13 cellular contexts compared by ENCODE assay signal in genomic region chr16:27625050-27625697, GRCh38.
DNase-seq lines count a peak whose midpoint lies in the region; ATAC-seq and TF ChIP-seq lines count a peak whose summit lies in the region.
"Had no signal": no experiment of that assay in that cellular context is flagged by ENCODE, and none has a peak within 500 bp of the region (broad histone marks: within the 10 kb centered on the region; RNA-seq: fewer than 3 reads in every experiment).

No MANE protein-coding gene starts in this region.

- no peaks in the 10 kb centered on the region; a peak in 1 of 3 replicates for H3K36me3 ChIP-seq in HEK293 (ENCODE audit: control insufficient read depth in 2 of 2, insufficient read depth in 1 of 2, low read length in 2 of 2)
- no peaks in the 10 kb centered on the region for H3K36me3 ChIP-seq in prostate gland
- no peaks in the 10 kb centered on the region for H3K36me3 ChIP-seq in CD4-positive, alpha-beta memory T cell (ENCODE audit: insufficient read depth, low read length)
- peaks cover 0 to 1% of the 10 kb centered on the region in 2 donors for H3K36me3 ChIP-seq in aorta (ENCODE audit: control insufficient read depth in 1 of 2, insufficient read depth in 2 of 2, low read length in 1 of 2)

- intact Hi-C loops in left cardiac atrium (cut with DNase I) (no loop called here), prostate gland (cut with DNase I) (no loop called here), aorta (cut with DNase I) (no loop called here)
- intact Hi-C loops in CD4-positive, alpha-beta memory T cell (cut with micrococcal nuclease): no loop called here

- H3K4me1 Mint-ChIP-seq in CD4-positive, alpha-beta memory T cell: peaks cover 0 to 5% (median 0%) of the 10 kb centered on the region in 4 donors
- no peaks in the 10 kb centered on the region for H3K4me1 Mint-ChIP-seq in activated naive CD8-positive, alpha-beta T cell treated with anti-CD3 and anti-CD28 coated beads for 36 hours

- POLR2A ChIA-PET in HEK293 (lab: Yijun Ruan, JAX): no interaction called here
- POLR2A ChIA-PET in CD4-positive, alpha-beta memory T cell (lab: Charles Lee; ENCODE audit: partially characterized antibody): no interaction called here

- ATAC-seq in left cardiac atrium (peak; percentile 60 to 76), aorta (ENCODE audit: low FRiP score) (no peak)
- ATAC-seq: Panc1 had no signal

- no peak for TF ChIP-seq CTCF in HEK293 (tag by site-specific recombination; IDR thresholded peaks at IDR 0.05)
- no peak for TF ChIP-seq CTCF in prostate gland (IDR thresholded peaks at IDR 0.05)

- H3K27me3 Mint-ChIP-seq in CD4-positive, alpha-beta memory T cell: no peaks in the 10 kb centered on the region
- H3K27me3 Mint-ChIP-seq in activated naive CD8-positive, alpha-beta T cell treated with anti-CD3 and anti-CD28 coated beads for 36 hours: no peaks in the 10 kb centered on the region

- H3K9me3 ChIP-seq in HEK293 (ENCODE audit: control insufficient read depth, insufficient read depth, low read depth, low read length) (no peaks in the 10 kb centered on the region), prostate gland (no peaks in the 10 kb centered on the region), aorta (ENCODE audit: control insufficient read depth, low read length) (no peaks in the 10 kb centered on the region)
- H3K9me3 ChIP-seq in CD4-positive, alpha-beta memory T cell (ENCODE audit: control insufficient read depth in 1 of 2, low read length in 2 of 2): no peaks in the 10 kb centered on the region

- no peak for TF ChIP-seq POLR2A in prostate gland (IDR thresholded peaks at IDR 0.05)

- H3K4me3 ChIP-seq in HEK293 (ENCODE audit: low read depth, low read length) (no peak overlapping the region), prostate gland (no peak overlapping the region), aorta (ENCODE audit: low read length in 2 of 2) (no peak overlapping the region)
- H3K4me3 ChIP-seq in CD4-positive, alpha-beta memory T cell (ENCODE audit: low read length in 2 of 2): no peak overlapping the region

- DNase-seq in amniotic epithelial cell (ENCODE audit: low read depth) (peak; percentile 93), left cardiac atrium (peak; percentile 24), prostate gland (ENCODE audit: low spot score) (peak; percentile 49), aorta (no peak)
- no peak for DNase-seq in stimulated activated CD4-positive, alpha-beta T cell treated with anti-CD3 and anti-CD28 coated beads, Interleukin-2, amount 100 ng/mL, for 24 hours
- DNase-seq in CD4-positive, alpha-beta memory T cell: no peak
- no peak for DNase-seq in activated naive CD8-positive, alpha-beta T cell treated with anti-CD3 and anti-CD28 coated beads for 36 hours
- DNase-seq: activated T-cell treated with anti-CD3 and anti-CD28 coated beads, Interleukin-2, amount 50 U/mL, for 48 hours; DMS53; midbrain; NCI-H146 had no signal

- peaks cover 0 to 2% (median 0%) of the 10 kb centered on the region in 8 donors for H3K9me3 Mint-ChIP-seq in CD4-positive, alpha-beta memory T cell
- peaks cover 1% of the 10 kb centered on the region for H3K9me3 Mint-ChIP-seq in activated naive CD8-positive, alpha-beta T cell treated with anti-CD3 and anti-CD28 coated beads for 36 hours

- no peak overlapping the region for H3K4me3 Mint-ChIP-seq in CD4-positive, alpha-beta memory T cell
- H3K4me3 Mint-ChIP-seq in activated naive CD8-positive, alpha-beta T cell treated with anti-CD3 and anti-CD28 coated beads for 36 hours: no peak overlapping the region

- H3K27me3 ChIP-seq in prostate gland (replicated peaks; ENCODE audit: insufficient read depth): no peaks in the 10 kb centered on the region
- no peaks in the 10 kb centered on the region for H3K27me3 ChIP-seq in CD4-positive, alpha-beta memory T cell (ENCODE audit: insufficient read depth, low read length)
- H3K27me3 ChIP-seq in aorta (ENCODE audit: control insufficient read depth in 1 of 2, insufficient read depth in 2 of 2, low read length in 1 of 2): no peaks in the 10 kb centered on the region

- CTCF ChIA-PET in HEK293 (lab: Yijun Ruan, JAX): interaction anchor here (1.0 kb wide), 1 partner anchor 15 kb away, joined by 3 read pairs; no protein-coding TSS in a partner anchor
- CTCF ChIA-PET in CD4-positive, alpha-beta memory T cell (lab: Charles Lee; ENCODE audit: partially characterized antibody): no interaction called here

- H3K27ac Mint-ChIP-seq in CD4-positive, alpha-beta memory T cell: no peak overlapping the region
- H3K27ac Mint-ChIP-seq in activated naive CD8-positive, alpha-beta T cell treated with anti-CD3 and anti-CD28 coated beads for 36 hours: no peak overlapping the region

- WGBS in prostate gland: 28% methylated on average over 7 of the region's 7 CpGs
- WGBS in aorta, 2 donors: 9 to 13% methylated on average over 7 of the region's 7 CpGs

- H3K36me3 Mint-ChIP-seq in CD4-positive, alpha-beta memory T cell: peaks cover 12 to 43% of the 10 kb centered on the region in 2 donors
- peaks cover 3% of the 10 kb centered on the region for H3K36me3 Mint-ChIP-seq in activated naive CD8-positive, alpha-beta T cell treated with anti-CD3 and anti-CD28 coated beads for 36 hours

- no peak overlapping the region for H3K27ac ChIP-seq in HEK293 (ENCODE audit: extremely low read depth, low read depth, low read length)
- peak overlapping the region; percentile 24 to 54 for H3K27ac ChIP-seq in prostate gland
- no peak overlapping the region for H3K27ac ChIP-seq in CD4-positive, alpha-beta memory T cell (ENCODE audit: low read depth, low read length)
- peak overlapping the region in 1 of 2 donors; percentile 26 for H3K27ac ChIP-seq in aorta (ENCODE audit: low read depth in 1 of 2, low read length in 2 of 2)

- peaks cover 19% of the 10 kb centered on the region for H3K4me1 ChIP-seq in HEK293 (ENCODE audit: control insufficient read depth, insufficient read depth, low read length)
- peaks cover 6% of the 10 kb centered on the region for H3K4me1 ChIP-seq in prostate gland (replicated peaks)
- no peaks in the 10 kb centered on the region for H3K4me1 ChIP-seq in CD4-positive, alpha-beta memory T cell (ENCODE audit: insufficient read depth, low read length)
- peaks cover 0 to 2% of the 10 kb centered on the region in 2 donors for H3K4me1 ChIP-seq in aorta (ENCODE audit: control insufficient read depth in 1 of 2, insufficient read depth in 2 of 2, low read length in 2 of 2)

TF ChIP-seq in HEK293, 187 proteins besides CTCF, POLR2A, EP300 and RAD21:
- peak; percentile 64 for TF ChIP-seq ZNF335 (tag by site-specific recombination; conservative IDR thresholded peaks at IDR 0.05)
- TF ChIP-seq ZBTB48 (tag by site-specific recombination; IDR thresholded peaks at IDR 0.05): peak; percentile 48; the same call in 1 of the 2 replicates
- no peak for TF ChIP-seq ZNF645 (tag by site-specific recombination; IDR thresholded peaks at IDR 0.05)

Comparison
In these comparisons a context has a peak if more than half of its experiments do, and no peak if none do; other contexts are left out.
1. H3K27ac ChIP-seq: peak in prostate gland (2 of 2); none in HEK293 (single experiment) and CD4-positive, alpha-beta memory T cell (single experiment).
2. DNase-seq: peak in amniotic epithelial cell (single experiment), left cardiac atrium (single experiment) and prostate gland (single experiment); none in stimulated activated CD4-positive, alpha-beta T cell treated with anti-CD3 and anti-CD28 coated beads, Interleukin-2, amount 100 ng/mL, for 24 hours (0 of 2), CD4-positive, alpha-beta memory T cell (0 of 5), activated naive CD8-positive, alpha-beta T cell treated with anti-CD3 and anti-CD28 coated beads for 36 hours (single experiment) and aorta (0 of 2).